Comparison of ENCODE assay signal across 19 cellular contexts in genomic region chr17:67425571-67426160, GRCh38. TPM values are rescaled to one million over a fixed set of nuclear protein-coding genes. Genes with fewer than 3 reads are reported as not detected.
DNase-seq lines count a peak whose midpoint lies in the region; ATAC-seq, FAIRE-seq and TF ChIP-seq lines count a peak whose summit lies in the region.
"Had no signal": no experiment of that assay in that cellular context is flagged by ENCODE, and none has a peak within 500 bp of the region (broad histone marks: within the 10 kb centered on the region; RNA-seq: fewer than 3 reads in every experiment).

No MANE protein-coding gene starts in this region.

- TF ChIP-seq CTCF in RWPE2 (IDR thresholded peaks at IDR 0.05; ENCODE audit: poor library complexity, severe bottlenecking) (no peak), D721Med (IDR thresholded peaks at IDR 0.05; ENCODE audit: insufficient read depth, missing control alignments) (no peak)

- H3K27ac Mint-ChIP-seq in activated CD4-positive, alpha-beta memory T cell treated with anti-CD3 and anti-CD28 coated beads for 36 hours: peak overlapping the region; percentile 32
- H3K27ac Mint-ChIP-seq in activated CD4-positive, alpha-beta memory T cell treated with anti-CD3 and anti-CD28 coated beads, Interleukin-2, amount 10 ng/mL, durations not matched to agents 7 days and 5 days: no peak overlapping the region
- peak overlapping the region in 2 of 3 donors; percentile 34 to 42 for H3K27ac Mint-ChIP-seq in CD4-positive, CD25-positive, alpha-beta regulatory T cell

- no peak overlapping the region for H3K27ac ChIP-seq in CD4-positive, CD25-positive, alpha-beta regulatory T cell (ENCODE audit: insufficient read depth, low read length, poor library complexity, severe bottlenecking)
- peak overlapping the region; percentile 97 for H3K27ac ChIP-seq in RWPE2 (ENCODE audit: poor library complexity, severe bottlenecking)
- H3K27ac ChIP-seq in effector memory CD4-positive, alpha-beta T cell (ENCODE audit: insufficient read depth, low read length, poor library complexity, severe bottlenecking): peak overlapping the region; percentile 39
- H3K27ac ChIP-seq: BLaER1 treated with 17β-estradiol and CSF1 and Interleukin-3, amounts not matched to agents 10 nM and 100 nM had no signal

- ATAC-seq in CD4-positive, CD25-positive, alpha-beta regulatory T cell (ENCODE audit: low read depth in 2 of 2): no peak
- no peak for ATAC-seq in RWPE2 (ENCODE audit: low read depth)
- no peak for ATAC-seq in HG03342 (IDR thresholded peaks at IDR 0.05; ENCODE audit: unreplicated experiment)

- POLR2A ChIA-PET in activated CD4-positive, alpha-beta memory T cell treated with anti-CD3 and anti-CD28 coated beads for 36 hours (lab: Charles Lee): no interaction called here
- POLR2A ChIA-PET in activated CD4-positive, alpha-beta memory T cell treated with anti-CD3 and anti-CD28 coated beads, Interleukin-2, amount 10 ng/mL, durations not matched to agents 7 days and 5 days (lab: Charles Lee): interaction anchor here (0.9 kb wide), 1 partner anchor 9 kb away, joined by 3 read pairs; no protein-coding TSS in a partner anchor

- no peaks in the 10 kb centered on the region for H3K9me3 ChIP-seq in CD4-positive, CD25-positive, alpha-beta regulatory T cell (ENCODE audit: control insufficient read depth in 2 of 2, low read length in 2 of 2)
- no peaks in the 10 kb centered on the region for H3K9me3 ChIP-seq in RWPE2 (ENCODE audit: severe bottlenecking)
- no peaks in the 10 kb centered on the region for H3K9me3 ChIP-seq in effector memory CD4-positive, alpha-beta T cell (ENCODE audit: control insufficient read depth, low read length)

- H3K27me3 ChIP-seq in CD4-positive, CD25-positive, alpha-beta regulatory T cell (ENCODE audit: control insufficient read depth, insufficient read depth, low read length): no peaks in the 10 kb centered on the region
- H3K27me3 ChIP-seq in RWPE2 (ENCODE audit: insufficient read depth, poor library complexity, severe bottlenecking): no peaks in the 10 kb centered on the region
- H3K27me3 ChIP-seq in effector memory CD4-positive, alpha-beta T cell (replicated peaks; ENCODE audit: control insufficient read depth, insufficient read depth, low read length, poor library complexity, severe bottlenecking): no peaks in the 10 kb centered on the region
- H3K27me3 ChIP-seq: BLaER1 treated with 17β-estradiol and CSF1 and Interleukin-3, amounts not matched to agents 10 nM and 100 nM had no signal

- peaks cover 64% of the 10 kb centered on the region for H3K4me1 Mint-ChIP-seq in activated CD4-positive, alpha-beta memory T cell treated with anti-CD3 and anti-CD28 coated beads for 36 hours (ENCODE audit: low read depth)
- H3K4me1 Mint-ChIP-seq in activated CD4-positive, alpha-beta memory T cell treated with anti-CD3 and anti-CD28 coated beads, Interleukin-2, amount 10 ng/mL, durations not matched to agents 7 days and 5 days: peaks cover 40% of the 10 kb centered on the region
- H3K4me1 Mint-ChIP-seq in CD4-positive, CD25-positive, alpha-beta regulatory T cell: peaks cover 18 to 71% (median 43%) of the 10 kb centered on the region in 4 donors

- peaks cover 23% of the 10 kb centered on the region for H3K4me1 ChIP-seq in CD4-positive, CD25-positive, alpha-beta regulatory T cell (ENCODE audit: control insufficient read depth, insufficient read depth, low read length, poor library complexity, severe bottlenecking)
- H3K4me1 ChIP-seq in RWPE2 (ENCODE audit: insufficient read depth, poor library complexity, severe bottlenecking): peaks cover 58% of the 10 kb centered on the region
- H3K4me1 ChIP-seq in effector memory CD4-positive, alpha-beta T cell (ENCODE audit: control insufficient read depth, insufficient read depth, low read length, poor library complexity, severe bottlenecking): peaks cover 28% of the 10 kb centered on the region

- H3K27me3 Mint-ChIP-seq in activated CD4-positive, alpha-beta memory T cell treated with anti-CD3 and anti-CD28 coated beads for 36 hours: no peaks in the 10 kb centered on the region
- H3K27me3 Mint-ChIP-seq in activated CD4-positive, alpha-beta memory T cell treated with anti-CD3 and anti-CD28 coated beads, Interleukin-2, amount 10 ng/mL, durations not matched to agents 7 days and 5 days: peaks cover 3% of the 10 kb centered on the region
- H3K27me3 Mint-ChIP-seq in CD4-positive, CD25-positive, alpha-beta regulatory T cell: no peaks in the 10 kb centered on the region

- CTCF ChIA-PET in activated CD4-positive, alpha-beta memory T cell treated with anti-CD3 and anti-CD28 coated beads for 36 hours (lab: Charles Lee): interaction anchor here (0.9 to 1.3 kb wide), 2 partner anchors 47 to 51 kb away, joined by 3 to 4 read pairs; no protein-coding TSS in a partner anchor
- CTCF ChIA-PET in activated CD4-positive, alpha-beta memory T cell treated with anti-CD3 and anti-CD28 coated beads, Interleukin-2, amount 10 ng/mL, durations not matched to agents 7 days and 5 days (lab: Charles Lee): no interaction called here

- H3K36me3 Mint-ChIP-seq in activated CD4-positive, alpha-beta memory T cell treated with anti-CD3 and anti-CD28 coated beads for 36 hours: peaks cover 4% of the 10 kb centered on the region
- H3K36me3 Mint-ChIP-seq in activated CD4-positive, alpha-beta memory T cell treated with anti-CD3 and anti-CD28 coated beads, Interleukin-2, amount 10 ng/mL, durations not matched to agents 7 days and 5 days (ENCODE audit: low read depth): peaks cover 8% of the 10 kb centered on the region
- H3K36me3 Mint-ChIP-seq in CD4-positive, CD25-positive, alpha-beta regulatory T cell: peaks cover 4% of the 10 kb centered on the region

- FAIRE-seq in D721Med (lab: Jason Lieb, UNC): no peak
- FAIRE-seq: GM12891 had no signal

- no peak overlapping the region for H3K4me3 Mint-ChIP-seq in activated CD4-positive, alpha-beta memory T cell treated with anti-CD3 and anti-CD28 coated beads for 36 hours
- no peak overlapping the region for H3K4me3 Mint-ChIP-seq in activated CD4-positive, alpha-beta memory T cell treated with anti-CD3 and anti-CD28 coated beads, Interleukin-2, amount 10 ng/mL, durations not matched to agents 7 days and 5 days
- no peak overlapping the region for H3K4me3 Mint-ChIP-seq in CD4-positive, CD25-positive, alpha-beta regulatory T cell

- H3K4me3 ChIP-seq in CD4-positive, CD25-positive, alpha-beta regulatory T cell (ENCODE audit: low read depth, low read length): no peak overlapping the region
- no peak overlapping the region for H3K4me3 ChIP-seq in RWPE2 (ENCODE audit: severe bottlenecking)
- H3K4me3 ChIP-seq in effector memory CD4-positive, alpha-beta T cell (ENCODE audit: insufficient read depth, low read depth, low read length, poor library complexity, severe bottlenecking): no peak overlapping the region
- H3K4me3 ChIP-seq: BLaER1 treated with 17β-estradiol and CSF1 and Interleukin-3, amounts not matched to agents 10 nM and 100 nM had no signal

- no peaks in the 10 kb centered on the region for H3K9me3 Mint-ChIP-seq in activated CD4-positive, alpha-beta memory T cell treated with anti-CD3 and anti-CD28 coated beads for 36 hours
- H3K9me3 Mint-ChIP-seq in activated CD4-positive, alpha-beta memory T cell treated with anti-CD3 and anti-CD28 coated beads, Interleukin-2, amount 10 ng/mL, durations not matched to agents 7 days and 5 days: no peaks in the 10 kb centered on the region
- H3K9me3 Mint-ChIP-seq in CD4-positive, CD25-positive, alpha-beta regulatory T cell: peaks cover 0 to 3% (median 0%) of the 10 kb centered on the region in 7 donors

- H3K36me3 ChIP-seq in CD4-positive, CD25-positive, alpha-beta regulatory T cell (ENCODE audit: control insufficient read depth, insufficient read depth, low read length): no peaks in the 10 kb centered on the region
- H3K36me3 ChIP-seq in RWPE2 (ENCODE audit: low read depth): no peaks in the 10 kb centered on the region
- no peaks in the 10 kb centered on the region for H3K36me3 ChIP-seq in effector memory CD4-positive, alpha-beta T cell (ENCODE audit: control insufficient read depth, insufficient read depth, low read length)

- intact Hi-C loops in activated CD4-positive, alpha-beta memory T cell treated with anti-CD3 and anti-CD28 coated beads for 36 hours (cut with micrococcal nuclease): no loop called here

- DNase-seq in activated CD4-positive, alpha-beta memory T cell treated with anti-CD3 and anti-CD28 coated beads for 36 hours: no peak
- DNase-seq in activated CD4-positive, alpha-beta memory T cell treated with anti-CD3 and anti-CD28 coated beads, Interleukin-2, amount 10 ng/mL, durations not matched to agents 7 days and 5 days: no peak
- no peak for DNase-seq in CD4-positive, CD25-positive, alpha-beta regulatory T cell
- DNase-seq in RWPE2 (ENCODE audit: low spot score) (no peak), D721Med (ENCODE audit: insufficient read length, low spot score) (no peak), HuH-7 (ENCODE audit: low spot score) (no peak)
- no peak for DNase-seq in effector memory CD4-positive, alpha-beta T cell
- DNase-seq: 8988T, DMS79, HCEC 1CT, Karpas-422, NCI-H1930, NCI-H2171, NCI-H446 treated with DMSO at 0.1 percent for 48 hours, NCI-H82, Right ventricle myocardium superior had no signal

RNA-seq across cellular contexts. Expression of gene PITPNC1, which starts 48.6 kb away (rescaled TPM):
- 10 to 100 TPM; 35.7 to 37.3 TPM for total RNA-seq in activated CD4-positive, alpha-beta memory T cell treated with anti-CD3 and anti-CD28 coated beads for 36 hours
- 10 to 100 TPM; 29.1 to 31.1 TPM for total RNA-seq in activated CD4-positive, alpha-beta memory T cell treated with anti-CD3 and anti-CD28 coated beads, Interleukin-2, amount 10 ng/mL, durations not matched to agents 7 days and 5 days
- 47.9 TPM for total RNA-seq in CD4-positive, CD25-positive, alpha-beta regulatory T cell
- 10 to 100 TPM; 27.3 to 39.5 (median 39.0) TPM for polyA plus RNA-seq in CD4-positive, CD25-positive, alpha-beta regulatory T cell

RNA-seq across cellular contexts. Expression of gene PSMD12, which starts 59.3 kb away (rescaled TPM):
- 10 to 100 TPM; 94.0 to 98.6 TPM for total RNA-seq in activated CD4-positive, alpha-beta memory T cell treated with anti-CD3 and anti-CD28 coated beads for 36 hours
- total RNA-seq in activated CD4-positive, alpha-beta memory T cell treated with anti-CD3 and anti-CD28 coated beads, Interleukin-2, amount 10 ng/mL, durations not matched to agents 7 days and 5 days: 10 to 100 TPM; 49.3 to 50.0 TPM
- 44.2 TPM for total RNA-seq in CD4-positive, CD25-positive, alpha-beta regulatory T cell
- polyA plus RNA-seq in CD4-positive, CD25-positive, alpha-beta regulatory T cell: 10 to 100 TPM; 31.7 to 42.7 (median 37.0) TPM
